Comparison of ENCODE assay signal across 13 cellular contexts in genomic region chrX:148661035-148661434, GRCh38.
"Had no signal": no experiment of that assay in that cellular context is flagged by ENCODE, and none has a peak within 500 bp of the region (broad histone marks: within the 10 kb centered on the region; RNA-seq: fewer than 3 reads in every experiment).

No MANE protein-coding gene starts in this region.

- ATAC-seq: activated CD4-positive, CD25-positive, alpha-beta regulatory T cell treated with anti-CD3 and anti-CD28 coated beads, Interleukin-2, amount 50 U/mL, for 24 hours; left colon; mucosa of descending colon; naive thymus-derived CD8-positive, alpha-beta T cell had no signal

- H3K9me3 ChIP-seq: mucosa of descending colon, right atrium auricular region, vagina had no signal

- H3K27me3 ChIP-seq: right atrium auricular region, vagina had no signal

- H3K36me3 ChIP-seq: right atrium auricular region, vagina had no signal

- H3K27ac ChIP-seq: dorsolateral prefrontal cortex, right atrium auricular region, skin epidermis, vagina had no signal

- H3K4me3 ChIP-seq: dorsolateral prefrontal cortex, mucosa of descending colon, right atrium auricular region, skin epidermis, vagina had no signal

- H3K4me1 ChIP-seq: right atrium auricular region, vagina had no signal

- DNase-seq: activated T-cell treated with anti-CD3 and anti-CD28 coated beads, Interleukin-2, amount 50 U/mL, for 1 hour; amniotic stem cell; dorsolateral prefrontal cortex; hypothalamus; left colon; mucosa of descending colon; naive thymus-derived CD8-positive, alpha-beta T cell; posterior cingulate gyrus; T-helper 2 cell had no signal
